ENCODE assay signal across 1 cellular context in genomic region chr10:104546756-104547155, GRCh38.
TF ChIP-seq lines count a peak whose summit lies in the region.

No MANE protein-coding gene starts in this region.

TF ChIP-seq in HCT116, 20 proteins besides CTCF, POLR2A, EP300 and RAD21 (continued from another document):
- no peak for TF ChIP-seq ZFX (IDR thresholded peaks at IDR 0.05)
- no peak for TF ChIP-seq MAX (IDR thresholded peaks at IDR 0.05)
- TF ChIP-seq YY1 (IDR thresholded peaks at IDR 0.05; ENCODE audit: extremely low read depth, insufficient replicate concordance, low read depth, low read length), result no peak
